In genomic region chr17:55501626-55502025, GRCh38 we compare ENCODE assay signal across 12 cellular contexts. TPM values are rescaled to one million over a fixed set of nuclear protein-coding genes. Genes with fewer than 3 reads are reported as not detected.
DNase-seq lines count a peak whose midpoint lies in the region; ATAC-seq and TF ChIP-seq lines count a peak whose summit lies in the region.
"Not testable (repeated sequence)": the region's sequence is repeated elsewhere in the genome, so short reads cannot be mapped to it uniquely, and the experiment has no call there.
"Had no signal": no experiment of that assay in that cellular context is flagged by ENCODE, and none has a peak within 500 bp of the region (broad histone marks: within the 10 kb centered on the region; RNA-seq: fewer than 3 reads in every experiment).

No MANE protein-coding gene starts in this region.

- H3K4me3 Mint-ChIP-seq in activated naive CD8-positive, alpha-beta T cell treated with anti-CD3 and anti-CD28 coated beads, Interleukin-2, amount 10 ng/mL, durations not matched to agents 7 days and 5 days = not testable (repeated sequence)
- peak overlapping the region; percentile 49 for H3K4me3 Mint-ChIP-seq in type B pancreatic cell

- H3F3A ChIP-seq in PC-3 (ENCODE audit: low read length, unreplicated experiment) = not testable (repeated sequence)

- not testable (repeated sequence) for H3K27me3 ChIP-seq in HUES6 (ENCODE audit: control insufficient read depth, insufficient read depth, low read length); PC-3 (ENCODE audit: low read length); iPS-15b (ENCODE audit: control insufficient read depth, insufficient read depth, low read length)

- H3K9me3 ChIP-seq in HUES6 (ENCODE audit: control insufficient read depth, insufficient read depth, low read depth, low read length); PC-3 (ENCODE audit: low read length); iPS-15b (ENCODE audit: control insufficient read depth, insufficient read depth, low read length): not testable (repeated sequence)

- H2AFZ ChIP-seq in PC-3 (ENCODE audit: low read length) = peak overlapping the region; percentile 63; the same call in 1 of the 2 replicates

- H3K27ac ChIP-seq in HUES6 (ENCODE audit: low read depth, low read length); PC-3 (ENCODE audit: low read length): not testable (repeated sequence)

- BruUV-seq in PC-3 (replicated peaks; lab: Mats Ljungman, UMichigan) = not testable (repeated sequence)

- H3K4me1 ChIP-seq in HUES6 (ENCODE audit: control insufficient read depth, insufficient read depth, low read length); PC-3 (ENCODE audit: insufficient read depth, low read length); iPS-15b (ENCODE audit: control insufficient read depth, insufficient read depth, low read length): not testable (repeated sequence)

- not testable (repeated sequence) for H3K36me3 Mint-ChIP-seq in activated naive CD8-positive, alpha-beta T cell treated with anti-CD3 and anti-CD28 coated beads, Interleukin-2, amount 10 ng/mL, durations not matched to agents 7 days and 5 days; type B pancreatic cell

- CTCF ChIA-PET in PC-3 (lab: Charles Lee) = not testable (repeated sequence)

- not testable (repeated sequence) for ATAC-seq in PC-3; activated naive CD8-positive, alpha-beta T cell treated with anti-CD3 and anti-CD28 coated beads, Interleukin-2, amount 10 ng/mL, durations not matched to agents 7 days and 5 days (ENCODE audit: low read depth)

- DNase-seq in ELF-1 (ENCODE audit: low read depth, low spot score) = peak; percentile 51
- peak; percentile 21 for DNase-seq in NCI-H2171 treated with DMSO at 0.1 percent for 48 hours (lab: John Stamatoyannopoulos, UW)
- DNase-seq in PC-3; type B pancreatic cell (ENCODE audit: extremely low spot score, unreplicated experiment): not testable (repeated sequence)
- peak; percentile 29 for DNase-seq in activated naive CD8-positive, alpha-beta T cell treated with anti-CD3 and anti-CD28 coated beads, Interleukin-2, amount 10 ng/mL, durations not matched to agents 7 days and 5 days

- H3K9me3 Mint-ChIP-seq in activated naive CD8-positive, alpha-beta T cell treated with anti-CD3 and anti-CD28 coated beads, Interleukin-2, amount 10 ng/mL, durations not matched to agents 7 days and 5 days; type B pancreatic cell: not testable (repeated sequence)

- intact Hi-C loops in PC-3 (cut with micrococcal nuclease) = not testable (repeated sequence)

- H3K27me3 Mint-ChIP-seq in activated naive CD8-positive, alpha-beta T cell treated with anti-CD3 and anti-CD28 coated beads, Interleukin-2, amount 10 ng/mL, durations not matched to agents 7 days and 5 days; type B pancreatic cell: not testable (repeated sequence)

- peak overlapping the region; percentile 50 for H3K4me3 ChIP-seq in HUES6 (ENCODE audit: low read depth, low read length)
- H3K4me3 ChIP-seq in PC-3 (ENCODE audit: low read length) = peak overlapping the region; percentile 59
- H3K4me3 ChIP-seq in iPS-15b (ENCODE audit: low read depth, low read length) = peak overlapping the region; percentile 30

- not testable (repeated sequence) for H3K4me1 Mint-ChIP-seq in activated naive CD8-positive, alpha-beta T cell treated with anti-CD3 and anti-CD28 coated beads, Interleukin-2, amount 10 ng/mL, durations not matched to agents 7 days and 5 days; type B pancreatic cell (ENCODE audit: unreplicated experiment)

- H4K20me1 ChIP-seq in PC-3 (ENCODE audit: low read length) = not testable (repeated sequence)

- H3K27ac Mint-ChIP-seq in activated naive CD8-positive, alpha-beta T cell treated with anti-CD3 and anti-CD28 coated beads, Interleukin-2, amount 10 ng/mL, durations not matched to agents 7 days and 5 days; type B pancreatic cell: not testable (repeated sequence)

- peak overlapping the region; percentile 31; the same call in 1 of the 2 replicates for H3K4me2 ChIP-seq in PC-3 (ENCODE audit: low read length)

- H3K9ac ChIP-seq in HUES6 (ENCODE audit: low read length) = peak overlapping the region; percentile 48
- H3K9ac ChIP-seq in PC-3 (ENCODE audit: low read length); iPS-15b (ENCODE audit: low read depth, low read length): not testable (repeated sequence)

- H3K36me3 ChIP-seq in HUES6 (ENCODE audit: control insufficient read depth, insufficient read depth, low read length); PC-3 (ENCODE audit: low read depth, low read length); iPS-15b (ENCODE audit: control insufficient read depth, insufficient read depth, low read length): not testable (repeated sequence)

- not testable (repeated sequence) for TF ChIP-seq CTCF in PC-3 (conservative IDR thresholded peaks at IDR 0.05; ENCODE audit: low read depth, low read length); type B pancreatic cell (conservative IDR thresholded peaks at IDR 0.05)

- not testable (repeated sequence) for H3K79me2 ChIP-seq in PC-3 (ENCODE audit: low read length)

- not testable (repeated sequence) for H3K9me2 ChIP-seq in PC-3 (replicated peaks; ENCODE audit: low read length)

- POLR2A ChIA-PET in PC-3 (lab: Charles Lee; ENCODE audit: unreplicated experiment); activated naive CD8-positive, alpha-beta T cell treated with anti-CD3 and anti-CD28 coated beads, Interleukin-2, amount 10 ng/mL, durations not matched to agents 7 days and 5 days (lab: Charles Lee): not testable (repeated sequence)

RNA-seq across cellular contexts. Expression of gene SMIM36, which starts 9.6 kb away (rescaled TPM):
- not detected in 2 replicates for total RNA-seq in PC-3 (2014; rRNA removed)
- total RNA-seq in activated naive CD8-positive, alpha-beta T cell treated with anti-CD3 and anti-CD28 coated beads, Interleukin-2, amount 10 ng/mL, durations not matched to agents 7 days and 5 days = not detected
- total RNA-seq in type B pancreatic cell (ENCODE audit: low replicate concordance) = not detected in 2 replicates
- total RNA-seq: Caco-2; CD8-positive, alpha-beta memory T cell; Daoy; GM23248; HT-29 had no signal
